In genomic region chr12:68370667-68371066, GRCh38 we compare ENCODE assay signal across 26 cellular contexts.
"Had no signal": no experiment of that assay in that cellular context is flagged by ENCODE, and none has a peak within 500 bp of the region (broad histone marks: within the 10 kb centered on the region; RNA-seq: fewer than 3 reads in every experiment).

No MANE protein-coding gene starts in this region.

- H3K27ac ChIP-seq: cardiac muscle cell, ovary, right lobe of liver, suprapubic skin, tibial artery, upper lobe of right lung had no signal

- H3K4me3 Mint-ChIP-seq: activated naive CD4-positive, alpha-beta T cell treated with anti-CD3 and anti-CD28 coated beads, Interleukin-2, amount 10 ng/mL, durations not matched to agents 7 days and 5 days; brain; effector memory CD8-positive, alpha-beta T cell; nephron had no signal

- H3K27me3 ChIP-seq: cardiac muscle cell, colonic mucosa, ovary, right lobe of liver, suprapubic skin, tibial artery, upper lobe of right lung had no signal

- H3K4me1 ChIP-seq: colonic mucosa, right lobe of liver had no signal

- H3K9me3 ChIP-seq: colonic mucosa, ovary, right lobe of liver, suprapubic skin, tibial artery, upper lobe of right lung had no signal

- H3K9me3 Mint-ChIP-seq: brain; effector memory CD8-positive, alpha-beta T cell; nephron had no signal

- H3K36me3 ChIP-seq: cardiac muscle cell, colonic mucosa, ovary, right lobe of liver, suprapubic skin, tibial artery, upper lobe of right lung had no signal

- H3K4me3 ChIP-seq: cardiac muscle cell, colonic mucosa, ovary, right lobe of liver, suprapubic skin, tibial artery, upper lobe of right lung had no signal

- DNase-seq: activated CD4-positive, alpha-beta T cell treated with anti-CD3 and anti-CD28 coated beads for 4 hours; activated CD4-positive, alpha-beta T cell treated with anti-CD3 and anti-CD28 coated beads, Interleukin-2, amount 50 U/mL, for 48 hours; activated CD4-positive, CD25-positive, alpha-beta regulatory T cell; activated CD8-positive, alpha-beta memory T cell treated with anti-CD3 and anti-CD28 coated beads for 24 hours; activated gamma-delta T cell; activated naive CD4-positive, alpha-beta T cell treated with anti-CD3 and anti-CD28 coated beads, Interleukin-2, amount 10 ng/mL, durations not matched to agents 7 days and 5 days; anterior cingulate cortex; cerebellar nuclear complex; colonic mucosa; effector memory CD8-positive, alpha-beta T cell; head of caudate nucleus; hippocampal formation; kidney; left colon; mesenchymal stem cell; ovary; right lobe of liver; stimulated activated CD4-positive, alpha-beta T cell treated with anti-CD3 and anti-CD28 coated beads, Interleukin-4, amount 100 ng/mL, for 1 hour; tibial artery; upper lobe of right lung had no signal

- H3K27me3 Mint-ChIP-seq: activated naive CD4-positive, alpha-beta T cell treated with anti-CD3 and anti-CD28 coated beads, Interleukin-2, amount 10 ng/mL, durations not matched to agents 7 days and 5 days; effector memory CD8-positive, alpha-beta T cell had no signal

- H3K27ac Mint-ChIP-seq: activated naive CD4-positive, alpha-beta T cell treated with anti-CD3 and anti-CD28 coated beads, Interleukin-2, amount 10 ng/mL, durations not matched to agents 7 days and 5 days; brain; progenitor cell of endocrine pancreas had no signal

- ATAC-seq: effector memory CD8-positive, alpha-beta T cell; left colon; right lobe of liver; SK-N-SH treated with all-trans-retinoic acid at 6 μM for 48 hours; upper lobe of right lung had no signal

- FAIRE-seq: kidney had no signal

- H3K36me3 Mint-ChIP-seq: brain had no signal
